Comparison of ENCODE assay signal across 3 cellular contexts in the genomic region with DNA sequence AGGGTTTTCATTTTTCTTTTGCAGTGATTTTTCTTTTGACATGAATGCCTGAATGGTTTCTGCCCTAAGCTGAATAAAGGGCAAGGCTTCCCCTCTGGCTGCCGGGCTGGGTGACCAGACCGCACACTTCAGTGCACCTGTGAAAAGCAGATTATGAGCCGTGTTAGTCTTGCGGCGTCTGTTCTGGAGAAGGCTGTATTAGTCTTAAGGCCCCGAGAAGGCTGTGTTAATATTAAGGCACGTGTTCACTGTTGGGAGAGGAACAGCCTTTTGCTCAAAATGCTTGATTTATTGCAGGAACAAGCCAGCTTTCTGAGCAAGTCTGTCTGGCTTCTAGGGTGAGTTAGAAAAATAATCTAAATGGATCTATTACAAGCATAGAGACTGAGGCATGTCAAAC.
TF ChIP-seq lines count a peak whose summit lies in the region.

No MANE protein-coding gene starts in this region.

TF ChIP-seq in HEK293T, 16 proteins besides CTCF, POLR2A, EP300 and RAD21:
- no peak for TF ChIP-seq CTBP1 (IDR thresholded peaks at IDR 0.05; ENCODE audit: borderline replicate concordance)
- TF ChIP-seq, protein P1, sequence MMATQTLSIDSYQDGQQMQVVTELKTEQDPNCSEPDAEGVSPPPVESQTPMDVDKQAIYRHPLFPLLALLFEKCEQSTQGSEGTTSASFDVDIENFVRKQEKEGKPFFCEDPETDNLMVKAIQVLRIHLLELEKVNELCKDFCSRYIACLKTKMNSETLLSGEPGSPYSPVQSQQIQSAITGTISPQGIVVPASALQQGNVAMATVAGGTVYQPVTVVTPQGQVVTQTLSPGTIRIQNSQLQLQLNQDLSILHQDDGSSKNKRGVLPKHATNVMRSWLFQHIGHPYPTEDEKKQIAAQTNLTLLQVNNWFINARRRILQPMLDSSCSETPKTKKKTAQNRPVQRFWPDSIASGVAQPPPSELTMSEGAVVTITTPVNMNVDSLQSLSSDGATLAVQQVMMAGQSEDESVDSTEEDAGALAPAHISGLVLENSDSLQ (IDR thresholded peaks at IDR 0.05) = peak; percentile 78

TF ChIP-seq in GM12878, 131 proteins besides CTCF, POLR2A, EP300 and RAD21:
- TF ChIP-seq BHLHE40 (IDR thresholded peaks at IDR 0.05; ENCODE audit: borderline replicate concordance in 1 of 2, low read depth in 2 of 2, low read length in 1 of 2) = 0 out of 4 replicates have a peak, but pooled peaks of 1 of the 2 experiments have one; percentile 19
- TF ChIP-seq, protein P2, sequence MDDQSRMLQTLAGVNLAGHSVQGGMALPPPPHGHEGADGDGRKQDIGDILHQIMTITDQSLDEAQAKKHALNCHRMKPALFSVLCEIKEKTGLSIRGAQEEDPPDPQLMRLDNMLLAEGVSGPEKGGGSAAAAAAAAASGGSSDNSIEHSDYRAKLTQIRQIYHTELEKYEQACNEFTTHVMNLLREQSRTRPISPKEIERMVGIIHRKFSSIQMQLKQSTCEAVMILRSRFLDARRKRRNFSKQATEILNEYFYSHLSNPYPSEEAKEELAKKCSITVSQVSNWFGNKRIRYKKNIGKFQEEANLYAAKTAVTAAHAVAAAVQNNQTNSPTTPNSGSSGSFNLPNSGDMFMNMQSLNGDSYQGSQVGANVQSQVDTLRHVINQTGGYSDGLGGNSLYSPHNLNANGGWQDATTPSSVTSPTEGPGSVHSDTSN (IDR thresholded peaks at IDR 0.05; ENCODE audit: insufficient replicate concordance, low read depth, low read length) = no peak
- TF ChIP-seq, protein P3, sequence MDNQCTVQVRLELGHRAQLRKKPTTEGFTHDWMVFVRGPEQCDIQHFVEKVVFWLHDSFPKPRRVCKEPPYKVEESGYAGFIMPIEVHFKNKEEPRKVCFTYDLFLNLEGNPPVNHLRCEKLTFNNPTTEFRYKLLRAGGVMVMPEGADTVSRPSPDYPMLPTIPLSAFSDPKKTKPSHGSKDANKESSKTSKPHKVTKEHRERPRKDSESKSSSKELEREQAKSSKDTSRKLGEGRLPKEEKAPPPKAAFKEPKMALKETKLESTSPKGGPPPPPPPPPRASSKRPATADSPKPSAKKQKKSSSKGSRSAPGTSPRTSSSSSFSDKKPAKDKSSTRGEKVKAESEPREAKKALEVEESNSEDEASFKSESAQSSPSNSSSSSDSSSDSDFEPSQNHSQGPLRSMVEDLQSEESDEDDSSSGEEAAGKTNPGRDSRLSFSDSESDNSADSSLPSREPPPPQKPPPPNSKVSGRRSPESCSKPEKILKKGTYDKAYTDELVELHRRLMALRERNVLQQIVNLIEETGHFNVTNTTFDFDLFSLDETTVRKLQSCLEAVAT (IDR thresholded peaks at IDR 0.05) = no peak
- TF ChIP-seq, protein P4, sequence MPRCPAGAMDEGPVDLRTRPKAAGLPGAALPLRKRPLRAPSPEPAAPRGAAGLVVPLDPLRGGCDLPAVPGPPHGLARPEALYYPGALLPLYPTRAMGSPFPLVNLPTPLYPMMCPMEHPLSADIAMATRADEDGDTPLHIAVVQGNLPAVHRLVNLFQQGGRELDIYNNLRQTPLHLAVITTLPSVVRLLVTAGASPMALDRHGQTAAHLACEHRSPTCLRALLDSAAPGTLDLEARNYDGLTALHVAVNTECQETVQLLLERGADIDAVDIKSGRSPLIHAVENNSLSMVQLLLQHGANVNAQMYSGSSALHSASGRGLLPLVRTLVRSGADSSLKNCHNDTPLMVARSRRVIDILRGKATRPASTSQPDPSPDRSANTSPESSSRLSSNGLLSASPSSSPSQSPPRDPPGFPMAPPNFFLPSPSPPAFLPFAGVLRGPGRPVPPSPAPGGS (IDR thresholded peaks at IDR 0.05; ENCODE audit: borderline replicate concordance, insufficient read depth, low read depth, low read length, poor library complexity, severe bottlenecking) = no peak
- TF ChIP-seq MYB (IDR thresholded peaks at IDR 0.05; ENCODE audit: borderline replicate concordance, low read depth, low read length) = no peak

TF ChIP-seq in HepG2, 621 proteins besides CTCF, POLR2A, EP300 and RAD21:
- TF ChIP-seq, protein P5, sequence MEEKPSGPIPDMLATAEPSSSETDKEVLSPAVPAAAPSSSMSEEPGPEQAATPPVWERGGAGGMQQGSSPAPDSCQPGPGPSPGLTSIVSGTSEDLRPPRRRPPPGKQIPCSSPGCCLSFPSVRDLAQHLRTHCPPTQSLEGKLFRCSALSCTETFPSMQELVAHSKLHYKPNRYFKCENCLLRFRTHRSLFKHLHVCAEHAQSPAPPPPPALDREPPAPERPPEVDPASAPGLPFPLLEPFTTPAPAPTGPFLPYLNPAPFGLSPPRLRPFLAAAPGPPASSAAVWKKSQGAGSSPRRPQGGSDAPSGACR (CRISPR knock-in tag; IDR thresholded peaks at IDR 0.05) = no peak
- TF ChIP-seq RXRB (CRISPR knock-in tag; IDR thresholded peaks at IDR 0.05; ENCODE audit: borderline replicate concordance) = no peak
- no peak for TF ChIP-seq MXD4 (CRISPR knock-in tag; IDR thresholded peaks at IDR 0.05)
- TF ChIP-seq XBP1 (CRISPR knock-in tag; IDR thresholded peaks at IDR 0.05) = no peak
- no peak for TF ChIP-seq ZNF879 (CRISPR knock-in tag; IDR thresholded peaks at IDR 0.05)
- no peak for TF ChIP-seq ZNF556 (CRISPR knock-in tag; IDR thresholded peaks at IDR 0.05; ENCODE audit: borderline replicate concordance)
- TF ChIP-seq ZNF136 (CRISPR knock-in tag; IDR thresholded peaks at IDR 0.05; ENCODE audit: low read depth) = no peak
- TF ChIP-seq KAT2B (IDR thresholded peaks at IDR 0.05; ENCODE audit: borderline replicate concordance, low read depth, low read length) = no peak
- TF ChIP-seq ZNF337 (CRISPR knock-in tag; IDR thresholded peaks at IDR 0.05; ENCODE audit: borderline replicate concordance, low read depth) = no peak
- TF ChIP-seq, protein P6, sequence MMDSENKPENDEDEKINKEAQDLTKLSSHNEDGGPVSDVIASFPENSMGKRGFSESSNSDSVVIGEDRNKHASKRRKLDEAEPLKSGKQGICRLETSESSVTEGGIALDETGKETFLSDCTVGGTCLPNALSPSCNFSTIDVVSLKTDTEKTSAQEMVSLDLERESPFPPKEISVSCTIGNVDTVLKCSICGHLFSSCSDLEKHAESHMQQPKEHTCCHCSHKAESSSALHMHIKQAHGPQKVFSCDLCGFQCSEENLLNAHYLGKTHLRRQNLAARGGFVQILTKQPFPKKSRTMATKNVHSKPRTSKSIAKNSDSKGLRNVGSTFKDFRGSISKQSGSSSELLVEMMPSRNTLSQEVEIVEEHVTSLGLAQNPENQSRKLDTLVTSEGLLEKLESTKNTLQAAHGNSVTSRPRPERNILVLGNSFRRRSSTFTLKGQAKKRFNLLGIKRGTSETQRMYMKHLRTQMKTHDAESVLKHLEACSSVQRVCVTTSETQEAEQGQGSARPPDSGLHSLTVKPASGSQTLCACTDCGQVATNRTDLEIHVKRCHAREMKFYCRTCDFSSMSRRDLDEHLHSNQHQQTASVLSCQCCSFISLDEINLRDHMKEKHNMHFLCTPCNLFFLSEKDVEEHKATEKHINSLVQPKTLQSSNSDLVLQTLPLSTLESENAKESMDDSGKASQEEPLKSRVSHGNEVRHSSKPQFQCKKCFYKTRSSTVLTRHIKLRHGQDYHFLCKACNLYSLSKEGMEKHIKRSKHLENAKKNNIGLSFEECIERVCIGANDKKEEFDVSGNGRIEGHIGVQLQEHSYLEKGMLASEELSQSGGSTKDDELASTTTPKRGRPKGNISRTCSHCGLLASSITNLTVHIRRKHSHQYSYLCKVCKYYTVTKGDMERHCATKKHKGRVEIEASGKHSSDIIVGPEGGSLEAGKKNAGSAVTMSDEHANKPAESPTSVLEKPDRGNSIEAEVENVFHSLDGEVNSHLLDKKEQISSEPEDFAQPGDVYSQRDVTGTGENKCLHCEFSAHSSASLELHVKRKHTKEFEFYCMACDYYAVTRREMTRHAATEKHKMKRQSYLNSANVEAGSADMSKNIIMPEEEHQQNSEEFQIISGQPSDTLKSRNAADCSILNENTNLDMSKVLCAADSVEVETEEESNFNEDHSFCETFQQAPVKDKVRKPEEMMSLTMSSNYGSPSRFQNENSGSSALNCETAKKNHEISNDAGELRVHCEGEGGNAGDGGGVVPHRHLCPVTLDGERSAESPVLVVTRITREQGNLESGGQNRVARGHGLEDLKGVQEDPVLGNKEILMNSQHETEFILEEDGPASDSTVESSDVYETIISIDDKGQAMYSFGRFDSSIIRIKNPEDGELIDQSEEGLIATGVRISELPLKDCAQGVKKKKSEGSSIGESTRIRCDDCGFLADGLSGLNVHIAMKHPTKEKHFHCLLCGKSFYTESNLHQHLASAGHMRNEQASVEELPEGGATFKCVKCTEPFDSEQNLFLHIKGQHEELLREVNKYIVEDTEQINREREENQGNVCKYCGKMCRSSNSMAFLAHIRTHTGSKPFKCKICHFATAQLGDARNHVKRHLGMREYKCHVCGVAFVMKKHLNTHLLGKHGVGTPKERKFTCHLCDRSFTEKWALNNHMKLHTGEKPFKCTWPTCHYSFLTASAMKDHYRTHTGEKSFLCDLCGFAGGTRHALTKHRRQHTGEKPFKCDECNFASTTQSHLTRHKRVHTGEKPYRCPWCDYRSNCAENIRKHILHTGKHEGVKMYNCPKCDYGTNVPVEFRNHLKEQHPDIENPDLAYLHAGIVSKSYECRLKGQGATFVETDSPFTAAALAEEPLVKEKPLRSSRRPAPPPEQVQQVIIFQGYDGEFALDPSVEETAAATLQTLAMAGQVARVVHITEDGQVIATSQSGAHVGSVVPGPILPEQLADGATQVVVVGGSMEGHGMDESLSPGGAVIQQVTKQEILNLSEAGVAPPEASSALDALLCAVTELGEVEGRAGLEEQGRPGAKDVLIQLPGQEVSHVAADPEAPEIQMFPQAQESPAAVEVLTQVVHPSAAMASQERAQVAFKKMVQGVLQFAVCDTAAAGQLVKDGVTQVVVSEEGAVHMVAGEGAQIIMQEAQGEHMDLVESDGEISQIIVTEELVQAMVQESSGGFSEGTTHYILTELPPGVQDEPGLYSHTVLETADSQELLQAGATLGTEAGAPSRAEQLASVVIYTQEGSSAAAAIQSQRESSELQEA (CRISPR knock-in tag; IDR thresholded peaks at IDR 0.05; ENCODE audit: not compliant biosample characterization) = no peak
- no peak for TF ChIP-seq ZNF232 (CRISPR knock-in tag; IDR thresholded peaks at IDR 0.05; ENCODE audit: borderline replicate concordance)
- TF ChIP-seq HNRNPL (IDR thresholded peaks at IDR 0.05; ENCODE audit: low read depth, low read length) = no peak
- TF ChIP-seq NR2F6 (IDR thresholded peaks at IDR 0.05) = no peak
- no peak for TF ChIP-seq NR2F6 (CRISPR knock-in tag; IDR thresholded peaks at IDR 0.05)
- TF ChIP-seq, protein P7, sequence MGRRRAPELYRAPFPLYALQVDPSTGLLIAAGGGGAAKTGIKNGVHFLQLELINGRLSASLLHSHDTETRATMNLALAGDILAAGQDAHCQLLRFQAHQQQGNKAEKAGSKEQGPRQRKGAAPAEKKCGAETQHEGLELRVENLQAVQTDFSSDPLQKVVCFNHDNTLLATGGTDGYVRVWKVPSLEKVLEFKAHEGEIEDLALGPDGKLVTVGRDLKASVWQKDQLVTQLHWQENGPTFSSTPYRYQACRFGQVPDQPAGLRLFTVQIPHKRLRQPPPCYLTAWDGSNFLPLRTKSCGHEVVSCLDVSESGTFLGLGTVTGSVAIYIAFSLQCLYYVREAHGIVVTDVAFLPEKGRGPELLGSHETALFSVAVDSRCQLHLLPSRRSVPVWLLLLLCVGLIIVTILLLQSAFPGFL (CRISPR knock-in tag; IDR thresholded peaks at IDR 0.05) = no peak
- TF ChIP-seq, protein P8, sequence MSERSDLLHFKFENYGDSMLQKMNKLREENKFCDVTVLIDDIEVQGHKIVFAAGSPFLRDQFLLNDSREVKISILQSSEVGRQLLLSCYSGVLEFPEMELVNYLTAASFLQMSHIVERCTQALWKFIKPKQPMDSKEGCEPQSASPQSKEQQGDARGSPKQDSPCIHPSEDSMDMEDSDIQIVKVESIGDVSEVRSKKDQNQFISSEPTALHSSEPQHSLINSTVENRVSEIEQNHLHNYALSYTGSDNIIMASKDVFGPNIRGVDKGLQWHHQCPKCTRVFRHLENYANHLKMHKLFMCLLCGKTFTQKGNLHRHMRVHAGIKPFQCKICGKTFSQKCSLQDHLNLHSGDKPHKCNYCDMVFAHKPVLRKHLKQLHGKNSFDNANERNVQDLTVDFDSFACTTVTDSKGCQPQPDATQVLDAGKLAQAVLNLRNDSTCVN (CRISPR knock-in tag; IDR thresholded peaks at IDR 0.05; ENCODE audit: borderline replicate concordance) = no peak
- TF ChIP-seq, protein P9, sequence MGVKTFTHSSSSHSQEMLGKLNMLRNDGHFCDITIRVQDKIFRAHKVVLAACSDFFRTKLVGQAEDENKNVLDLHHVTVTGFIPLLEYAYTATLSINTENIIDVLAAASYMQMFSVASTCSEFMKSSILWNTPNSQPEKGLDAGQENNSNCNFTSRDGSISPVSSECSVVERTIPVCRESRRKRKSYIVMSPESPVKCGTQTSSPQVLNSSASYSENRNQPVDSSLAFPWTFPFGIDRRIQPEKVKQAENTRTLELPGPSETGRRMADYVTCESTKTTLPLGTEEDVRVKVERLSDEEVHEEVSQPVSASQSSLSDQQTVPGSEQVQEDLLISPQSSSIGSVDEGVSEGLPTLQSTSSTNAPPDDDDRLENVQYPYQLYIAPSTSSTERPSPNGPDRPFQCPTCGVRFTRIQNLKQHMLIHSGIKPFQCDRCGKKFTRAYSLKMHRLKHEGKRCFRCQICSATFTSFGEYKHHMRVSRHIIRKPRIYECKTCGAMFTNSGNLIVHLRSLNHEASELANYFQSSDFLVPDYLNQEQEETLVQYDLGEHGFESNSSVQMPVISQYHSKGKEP (CRISPR knock-in tag; IDR thresholded peaks at IDR 0.05) = no peak
- TF ChIP-seq, protein P10, sequence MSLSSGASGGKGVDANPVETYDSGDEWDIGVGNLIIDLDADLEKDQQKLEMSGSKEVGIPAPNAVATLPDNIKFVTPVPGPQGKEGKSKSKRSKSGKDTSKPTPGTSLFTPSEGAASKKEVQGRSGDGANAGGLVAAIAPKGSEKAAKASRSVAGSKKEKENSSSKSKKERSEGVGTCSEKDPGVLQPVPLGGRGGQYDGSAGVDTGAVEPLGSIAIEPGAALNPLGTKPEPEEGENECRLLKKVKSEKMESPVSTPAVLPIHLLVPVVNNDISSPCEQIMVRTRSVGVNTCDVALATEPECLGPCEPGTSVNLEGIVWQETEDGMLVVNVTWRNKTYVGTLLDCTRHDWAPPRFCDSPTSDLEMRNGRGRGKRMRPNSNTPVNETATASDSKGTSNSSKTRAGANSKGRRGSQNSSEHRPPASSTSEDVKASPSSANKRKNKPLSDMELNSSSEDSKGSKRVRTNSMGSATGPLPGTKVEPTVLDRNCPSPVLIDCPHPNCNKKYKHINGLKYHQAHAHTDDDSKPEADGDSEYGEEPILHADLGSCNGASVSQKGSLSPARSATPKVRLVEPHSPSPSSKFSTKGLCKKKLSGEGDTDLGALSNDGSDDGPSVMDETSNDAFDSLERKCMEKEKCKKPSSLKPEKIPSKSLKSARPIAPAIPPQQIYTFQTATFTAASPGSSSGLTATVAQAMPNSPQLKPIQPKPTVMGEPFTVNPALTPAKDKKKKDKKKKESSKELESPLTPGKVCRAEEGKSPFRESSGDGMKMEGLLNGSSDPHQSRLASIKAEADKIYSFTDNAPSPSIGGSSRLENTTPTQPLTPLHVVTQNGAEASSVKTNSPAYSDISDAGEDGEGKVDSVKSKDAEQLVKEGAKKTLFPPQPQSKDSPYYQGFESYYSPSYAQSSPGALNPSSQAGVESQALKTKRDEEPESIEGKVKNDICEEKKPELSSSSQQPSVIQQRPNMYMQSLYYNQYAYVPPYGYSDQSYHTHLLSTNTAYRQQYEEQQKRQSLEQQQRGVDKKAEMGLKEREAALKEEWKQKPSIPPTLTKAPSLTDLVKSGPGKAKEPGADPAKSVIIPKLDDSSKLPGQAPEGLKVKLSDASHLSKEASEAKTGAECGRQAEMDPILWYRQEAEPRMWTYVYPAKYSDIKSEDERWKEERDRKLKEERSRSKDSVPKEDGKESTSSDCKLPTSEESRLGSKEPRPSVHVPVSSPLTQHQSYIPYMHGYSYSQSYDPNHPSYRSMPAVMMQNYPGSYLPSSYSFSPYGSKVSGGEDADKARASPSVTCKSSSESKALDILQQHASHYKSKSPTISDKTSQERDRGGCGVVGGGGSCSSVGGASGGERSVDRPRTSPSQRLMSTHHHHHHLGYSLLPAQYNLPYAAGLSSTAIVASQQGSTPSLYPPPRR (CRISPR knock-in tag; IDR thresholded peaks at IDR 0.05; ENCODE audit: borderline replicate concordance) = no peak
- no peak for TF ChIP-seq SMC3 (IDR thresholded peaks at IDR 0.05; ENCODE audit: low read length)
TF ChIP-seq in HepG2: peak in this region for 0.
